In the genomic region with DNA sequence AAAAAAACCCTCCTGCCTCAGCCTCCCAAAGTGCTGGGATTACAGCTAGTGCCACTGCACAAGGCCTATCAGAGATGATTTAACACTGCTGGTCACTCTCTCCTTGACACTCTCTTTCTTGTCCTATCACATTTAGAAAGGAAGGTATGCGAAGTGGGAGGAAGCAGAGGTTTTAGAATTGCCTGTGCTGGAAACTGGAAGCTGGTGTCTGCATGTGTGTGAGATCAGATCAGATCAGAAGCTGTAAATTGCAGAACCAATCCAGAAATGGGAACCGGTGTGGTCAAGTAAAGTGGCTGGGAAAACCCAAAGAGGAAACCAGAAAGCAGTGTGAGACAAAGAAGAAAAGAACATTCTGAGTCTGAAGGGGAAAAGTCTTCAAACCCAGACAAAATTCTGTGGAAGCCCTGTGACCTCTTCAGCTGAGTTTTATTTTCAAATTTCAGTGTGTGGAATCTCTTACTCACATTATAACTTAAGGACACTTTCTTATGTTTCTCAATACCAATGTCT, we compare ENCODE assay signal across 9 cellular contexts. TPM values are rescaled to one million over a fixed set of nuclear protein-coding genes. Genes with fewer than 3 reads are reported as not detected.
DNase-seq lines count a peak whose midpoint lies in the region; ATAC-seq and TF ChIP-seq lines count a peak whose summit lies in the region.
"Had no signal": no experiment of that assay in that cellular context is flagged by ENCODE, and none has a peak within 500 bp of the region (broad histone marks: within the 10 kb centered on the region; RNA-seq: fewer than 3 reads in every experiment).

No MANE protein-coding gene starts in this region.

- no peaks in the 10 kb centered on the region for H3K9me2 ChIP-seq in GM23338 (ENCODE audit: insufficient read depth)

- H2AFZ ChIP-seq in GM23338: peak overlapping the region; percentile 66; the same call in 1 of the 2 replicates

- no peak for TF ChIP-seq POLR2A in NB4 (IDR thresholded peaks at IDR 0.05; ENCODE audit: extremely low read depth, insufficient read length)

- no peak overlapping the region for H3K27ac ChIP-seq in GM23338 (ENCODE audit: low read depth)
- H3K27ac ChIP-seq: pancreas had no signal

- peaks cover 6% of the 10 kb centered on the region for H3K4me1 ChIP-seq in GM23338 (ENCODE audit: insufficient read depth)
- H3K4me1 ChIP-seq: pancreas had no signal

- H3K79me2 ChIP-seq in GM23338 (replicated peaks; ENCODE audit: insufficient read depth): no peaks in the 10 kb centered on the region

- H3K4me3 ChIP-seq in GM23338 (no peak overlapping the region), NB4 (ENCODE audit: low read depth, low read length) (no peak overlapping the region)
- H3K4me3 ChIP-seq: pancreas had no signal

- H4K20me1 ChIP-seq in GM23338 (replicated peaks; ENCODE audit: insufficient read depth): no peaks in the 10 kb centered on the region

- H3K9me3 Mint-ChIP-seq in GM23338: no peaks in the 10 kb centered on the region
- H3K9me3 Mint-ChIP-seq in memory B cell: peaks cover 1% of the 10 kb centered on the region

- H3K4me1 Mint-ChIP-seq in GM23338 (peaks cover 11% of the 10 kb centered on the region), memory B cell (peaks cover 18% of the 10 kb centered on the region)

- no peak for TF ChIP-seq CTCF in GM23338 (conservative IDR thresholded peaks at IDR 0.05; ENCODE audit: low read depth in 2 of 2)
- TF ChIP-seq CTCF in NB4 (IDR thresholded peaks at IDR 0.05; ENCODE audit: low read depth, low read length): no peak

- ATAC-seq in GM18870 (IDR thresholded peaks at IDR 0.05; ENCODE audit: unreplicated experiment) (peak; percentile 89), GM23338 (no peak), memory B cell (ENCODE audit: low read depth) (peak; percentile 95)

- peaks cover 4% of the 10 kb centered on the region for H3K27me3 Mint-ChIP-seq in GM23338 (ENCODE audit: insufficient read depth, low read depth, poor library complexity)
- peaks cover 6% of the 10 kb centered on the region for H3K27me3 Mint-ChIP-seq in memory B cell

- no peaks in the 10 kb centered on the region for H3F3A ChIP-seq in GM23338 (replicated peaks; ENCODE audit: low read depth)

- no peak overlapping the region for H3K4me2 ChIP-seq in GM23338

- DNase-seq in GM23338 (ENCODE audit: low spot score) (no peak), NB4 (ENCODE audit: low read depth) (peak; percentile 82), memory B cell (ENCODE audit: low spot score in 2 of 2) (peak in 1 of 2 donors; percentile 22), SHP77 (lab: John Stamatoyannopoulos, UW) (no peak), DMS153 (lab: John Stamatoyannopoulos, UW) (no peak), COR-L47 (lab: John Stamatoyannopoulos, UW) (no peak), DMS79 (lab: John Stamatoyannopoulos, UW) (no peak)
- DNase-seq: pancreas had no signal

- no peaks in the 10 kb centered on the region for H3K27me3 ChIP-seq in GM23338 (ENCODE audit: insufficient read depth)
- H3K27me3 ChIP-seq: pancreas had no signal

- no peak overlapping the region for H3K27ac Mint-ChIP-seq in GM23338
- no peak overlapping the region for H3K27ac Mint-ChIP-seq in memory B cell

- H3K4me3 Mint-ChIP-seq in GM23338: no peak overlapping the region
- no peak overlapping the region for H3K4me3 Mint-ChIP-seq in memory B cell

- no peaks in the 10 kb centered on the region for H3K36me3 ChIP-seq in GM23338 (ENCODE audit: insufficient read depth)
- H3K36me3 ChIP-seq: pancreas had no signal

- H3K36me3 Mint-ChIP-seq in GM23338 (ENCODE audit: low read depth) (no peaks in the 10 kb centered on the region), memory B cell (peaks cover 4% of the 10 kb centered on the region)

TF ChIP-seq in GM23338, 12 proteins besides CTCF, POLR2A, EP300 and RAD21 (continues in another document):
- TF ChIP-seq ZNF331 (CRISPR knock-in tag; IDR thresholded peaks at IDR 0.05; ENCODE audit: low read depth) (no peak), CREB1 (CRISPR knock-in tag; IDR thresholded peaks at IDR 0.05; ENCODE audit: low read depth) (no peak), STAT1 (IDR thresholded peaks at IDR 0.05; ENCODE audit: unreplicated experiment) (no peak), JUNB (IDR thresholded peaks at IDR 0.05; ENCODE audit: unreplicated experiment) (no peak), POLR2AphosphoS5 (IDR thresholded peaks at IDR 0.05; ENCODE audit: low read depth) (no peak), ZNF114 (CRISPR knock-in tag; IDR thresholded peaks at IDR 0.05) (no peak), EZH2phosphoT487 (IDR thresholded peaks at IDR 0.05; ENCODE audit: unreplicated experiment) (no peak), EZH2 (IDR thresholded peaks at IDR 0.05; ENCODE audit: low read depth, unreplicated experiment) (no peak)
- TF ChIP-seq, protein P1, sequence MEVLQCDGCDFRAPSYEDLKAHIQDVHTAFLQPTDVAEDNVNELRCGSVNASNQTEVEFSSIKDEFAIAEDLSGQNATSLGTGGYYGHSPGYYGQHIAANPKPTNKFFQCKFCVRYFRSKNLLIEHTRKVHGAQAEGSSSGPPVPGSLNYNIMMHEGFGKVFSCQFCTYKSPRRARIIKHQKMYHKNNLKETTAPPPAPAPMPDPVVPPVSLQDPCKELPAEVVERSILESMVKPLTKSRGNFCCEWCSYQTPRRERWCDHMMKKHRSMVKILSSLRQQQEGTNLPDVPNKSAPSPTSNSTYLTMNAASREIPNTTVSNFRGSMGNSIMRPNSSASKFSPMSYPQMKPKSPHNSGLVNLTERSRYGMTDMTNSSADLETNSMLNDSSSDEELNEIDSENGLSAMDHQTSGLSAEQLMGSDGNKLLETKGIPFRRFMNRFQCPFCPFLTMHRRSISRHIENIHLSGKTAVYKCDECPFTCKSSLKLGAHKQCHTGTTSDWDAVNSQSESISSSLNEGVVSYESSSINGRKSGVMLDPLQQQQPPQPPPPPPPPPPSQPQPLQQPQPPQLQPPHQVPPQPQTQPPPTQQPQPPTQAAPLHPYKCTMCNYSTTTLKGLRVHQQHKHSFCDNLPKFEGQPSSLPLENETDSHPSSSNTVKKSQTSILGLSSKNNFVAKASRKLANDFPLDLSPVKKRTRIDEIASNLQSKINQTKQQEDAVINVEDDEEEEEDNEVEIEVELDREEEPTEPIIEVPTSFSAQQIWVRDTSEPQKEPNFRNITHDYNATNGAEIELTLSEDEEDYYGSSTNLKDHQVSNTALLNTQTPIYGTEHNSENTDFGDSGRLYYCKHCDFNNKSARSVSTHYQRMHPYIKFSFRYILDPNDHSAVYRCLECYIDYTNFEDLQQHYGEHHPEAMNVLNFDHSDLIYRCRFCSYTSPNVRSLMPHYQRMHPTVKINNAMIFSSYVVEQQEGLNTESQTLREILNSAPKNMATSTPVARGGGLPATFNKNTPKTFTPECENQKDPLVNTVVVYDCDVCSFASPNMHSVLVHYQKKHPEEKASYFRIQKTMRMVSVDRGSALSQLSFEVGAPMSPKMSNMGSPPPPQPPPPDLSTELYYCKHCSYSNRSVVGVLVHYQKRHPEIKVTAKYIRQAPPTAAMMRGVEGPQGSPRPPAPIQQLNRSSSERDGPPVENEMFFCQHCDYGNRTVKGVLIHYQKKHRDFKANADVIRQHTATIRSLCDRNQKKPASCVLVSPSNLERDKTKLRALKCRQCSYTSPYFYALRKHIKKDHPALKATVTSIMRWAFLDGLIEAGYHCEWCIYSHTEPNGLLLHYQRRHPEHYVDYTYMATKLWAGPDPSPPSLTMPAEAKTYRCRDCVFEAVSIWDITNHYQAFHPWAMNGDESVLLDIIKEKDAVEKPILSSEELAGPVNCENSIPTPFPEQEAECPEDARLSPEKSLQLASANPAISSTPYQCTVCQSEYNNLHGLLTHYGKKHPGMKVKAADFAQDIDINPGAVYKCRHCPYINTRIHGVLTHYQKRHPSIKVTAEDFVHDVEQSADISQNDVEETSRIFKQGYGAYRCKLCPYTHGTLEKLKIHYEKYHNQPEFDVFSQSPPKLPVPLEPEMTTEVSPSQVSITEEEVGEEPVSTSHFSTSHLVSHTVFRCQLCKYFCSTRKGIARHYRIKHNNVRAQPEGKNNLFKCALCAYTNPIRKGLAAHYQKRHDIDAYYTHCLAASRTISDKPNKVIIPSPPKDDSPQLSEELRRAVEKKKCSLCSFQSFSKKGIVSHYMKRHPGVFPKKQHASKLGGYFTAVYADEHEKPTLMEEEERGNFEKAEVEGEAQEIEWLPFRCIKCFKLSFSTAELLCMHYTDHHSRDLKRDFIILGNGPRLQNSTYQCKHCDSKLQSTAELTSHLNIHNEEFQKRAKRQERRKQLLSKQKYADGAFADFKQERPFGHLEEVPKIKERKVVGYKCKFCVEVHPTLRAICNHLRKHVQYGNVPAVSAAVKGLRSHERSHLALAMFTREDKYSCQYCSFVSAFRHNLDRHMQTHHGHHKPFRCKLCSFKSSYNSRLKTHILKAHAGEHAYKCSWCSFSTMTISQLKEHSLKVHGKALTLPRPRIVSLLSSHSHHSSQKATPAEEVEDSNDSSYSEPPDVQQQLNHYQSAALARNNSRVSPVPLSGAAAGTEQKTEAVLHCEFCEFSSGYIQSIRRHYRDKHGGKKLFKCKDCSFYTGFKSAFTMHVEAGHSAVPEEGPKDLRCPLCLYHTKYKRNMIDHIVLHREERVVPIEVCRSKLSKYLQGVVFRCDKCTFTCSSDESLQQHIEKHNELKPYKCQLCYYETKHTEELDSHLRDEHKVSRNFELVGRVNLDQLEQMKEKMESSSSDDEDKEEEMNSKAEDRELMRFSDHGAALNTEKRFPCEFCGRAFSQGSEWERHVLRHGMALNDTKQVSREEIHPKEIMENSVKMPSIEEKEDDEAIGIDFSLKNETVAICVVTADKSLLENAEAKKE (CRISPR knock-in tag; IDR thresholded peaks at IDR 0.05): no peak

RNA-seq across cellular contexts. Expression of a gene that starts 2.8 kb away (rescaled TPM):
- 0.35 and 1.0 TPM in 2 replicates for total RNA-seq in GM23338 (2014; rRNA removed; shearing (Covaris generic))
- 0.68 and 1.4 TPM in 2 replicates for polyA plus RNA-seq in GM23338 (2016; fragmentation: Nextera tagmentation; extraction: Ambion mirVana)

RNA-seq across cellular contexts. Expression of a gene that starts 15.7 kb away (rescaled TPM):
- total RNA-seq in GM23338 (2014; rRNA removed; shearing (Covaris generic)): 128 and 139 TPM in 2 replicates
- 97.6 and 110 TPM in 2 replicates for polyA plus RNA-seq in GM23338 (2016; fragmentation: Nextera tagmentation; extraction: Ambion mirVana)
